Comparison of ENCODE assay signal across 14 cellular contexts in the genomic region with DNA sequence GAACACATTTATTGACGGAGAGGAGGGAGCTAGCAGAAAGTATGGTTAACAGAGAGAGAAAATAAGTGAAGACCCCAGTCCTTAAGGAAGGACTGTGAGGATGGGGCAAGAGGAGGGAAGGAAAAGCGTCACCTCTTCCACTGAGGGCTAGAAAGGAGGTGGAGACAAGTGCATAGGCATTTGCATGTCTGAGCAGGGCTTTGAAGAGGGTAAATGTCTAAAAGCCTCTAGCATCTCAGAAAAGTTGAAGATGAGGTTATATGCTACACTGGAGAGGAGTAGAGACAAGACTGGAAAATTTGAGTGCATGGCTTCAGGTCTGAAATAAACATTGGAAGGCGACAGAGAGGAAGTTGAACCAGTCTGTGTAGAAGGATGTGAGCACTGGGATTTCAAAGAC.
DNase-seq lines count a peak whose midpoint lies in the region; ATAC-seq lines count a peak whose summit lies in the region.
"Had no signal": no experiment of that assay in that cellular context is flagged by ENCODE, and none has a peak within 500 bp of the region (broad histone marks: within the 10 kb centered on the region; RNA-seq: fewer than 3 reads in every experiment).

No MANE protein-coding gene starts in this region.

- no peak overlapping the region for H3K23ac ChIP-seq in mesendoderm (ENCODE audit: low read length)

- no peak overlapping the region for H3K56ac ChIP-seq in mesendoderm (ENCODE audit: low read length)

- H3K4me1 ChIP-seq in mesendoderm (ENCODE audit: control insufficient read depth, low read depth, low read length) = no peaks in the 10 kb centered on the region
- H3K4me1 ChIP-seq: BE2C, Caco-2, HAP-1 had no signal

- H3K4me3 ChIP-seq in mesendoderm (ENCODE audit: low read length) = no peak overlapping the region
- H3K4me3 ChIP-seq: HAP-1 had no signal

- no peak overlapping the region for H3K27ac ChIP-seq in mesendoderm (ENCODE audit: low read depth, low read length)
- H3K27ac ChIP-seq: C4-2B had no signal

- no peak overlapping the region for H2BK120ac ChIP-seq in mesendoderm (ENCODE audit: low read depth, low read length)

- no peak overlapping the region for H2BK5ac ChIP-seq in mesendoderm (ENCODE audit: low read length)

- no peaks in the 10 kb centered on the region for H3K79me2 ChIP-seq in mesendoderm (ENCODE audit: control insufficient read depth, insufficient read depth, low read length)

- H3K27ac Mint-ChIP-seq in T-helper 17 cell = peak overlapping the region; percentile 69
- H3K27ac Mint-ChIP-seq in stimulated activated memory B cell treated with anti-CD40 and anti-IgM and Interleukin-4, amounts not matched to agents 10 μg/mL and 1 μg/mL and 100 μg/mL, for 72 hours = peak overlapping the region; percentile 7
- H3K27ac Mint-ChIP-seq: CD4-positive, alpha-beta T cell had no signal

- H3K4me1 Mint-ChIP-seq in T-helper 17 cell = peaks cover 11% of the 10 kb centered on the region
- peaks cover 8% of the 10 kb centered on the region for H3K4me1 Mint-ChIP-seq in stimulated activated memory B cell treated with anti-CD40 and anti-IgM and Interleukin-4, amounts not matched to agents 10 μg/mL and 1 μg/mL and 100 μg/mL, for 72 hours

- H3K27me3 Mint-ChIP-seq in T-helper 17 cell = peaks cover 4% of the 10 kb centered on the region
- H3K27me3 Mint-ChIP-seq in stimulated activated memory B cell treated with anti-CD40 and anti-IgM and Interleukin-4, amounts not matched to agents 10 μg/mL and 1 μg/mL and 100 μg/mL, for 72 hours = peaks cover 13% of the 10 kb centered on the region
- H3K27me3 Mint-ChIP-seq: CD4-positive, alpha-beta T cell had no signal

- no peaks in the 10 kb centered on the region for H3K9me3 ChIP-seq in T-helper 17 cell (ENCODE audit: control insufficient read depth, low read length, poor library complexity, severe bottlenecking)
- H3K9me3 ChIP-seq: BE2C, HAP-1 had no signal

- H3K36me3 Mint-ChIP-seq in T-helper 17 cell (ENCODE audit: low read depth) = peaks cover 2% of the 10 kb centered on the region
- H3K36me3 Mint-ChIP-seq in stimulated activated memory B cell treated with anti-CD40 and anti-IgM and Interleukin-4, amounts not matched to agents 10 μg/mL and 1 μg/mL and 100 μg/mL, for 72 hours = no peaks in the 10 kb centered on the region

- no peaks in the 10 kb centered on the region for H3K79me1 ChIP-seq in mesendoderm (ENCODE audit: low read length)

- H3K9ac ChIP-seq in mesendoderm (ENCODE audit: low read length) = no peak overlapping the region

- WGBS in mesendoderm (ENCODE audit: extremely low coverage, insufficient coverage, low lambda C conversion rate) = no CpG with 5 or more reads among the region's 3 CpGs

- peak overlapping the region; percentile 21 for H3K4me3 Mint-ChIP-seq in T-helper 17 cell
- no peak overlapping the region for H3K4me3 Mint-ChIP-seq in stimulated activated memory B cell treated with anti-CD40 and anti-IgM and Interleukin-4, amounts not matched to agents 10 μg/mL and 1 μg/mL and 100 μg/mL, for 72 hours
- H3K4me3 Mint-ChIP-seq: CD4-positive, alpha-beta T cell had no signal

- H2AK5ac ChIP-seq in mesendoderm (ENCODE audit: low read length) = no peak overlapping the region

- H2BK15ac ChIP-seq in mesendoderm (replicated peaks; ENCODE audit: low read depth) = no peak overlapping the region

- no peaks in the 10 kb centered on the region for H3K36me3 ChIP-seq in mesendoderm (ENCODE audit: control insufficient read depth, insufficient read depth, low read length)
- H3K36me3 ChIP-seq: BE2C, HAP-1 had no signal

- H3K9me3 Mint-ChIP-seq in stimulated activated memory B cell treated with anti-CD40 and anti-IgM and Interleukin-4, amounts not matched to agents 10 μg/mL and 1 μg/mL and 100 μg/mL, for 72 hours = no peaks in the 10 kb centered on the region
- H3K9me3 Mint-ChIP-seq: CD4-positive, alpha-beta T cell had no signal

- H4K5ac ChIP-seq in mesendoderm (ENCODE audit: low read length) = no peak overlapping the region

- H3K4ac ChIP-seq in mesendoderm (ENCODE audit: low read depth, low read length) = peak overlapping the region; percentile 16

- H4K8ac ChIP-seq in mesendoderm (ENCODE audit: low read depth, low read length) = no peak overlapping the region

- no peak for ATAC-seq in T-helper 17 cell
- peak; percentile 53 for ATAC-seq in stimulated activated memory B cell treated with anti-CD40 and anti-IgM and Interleukin-4, amounts not matched to agents 10 μg/mL and 1 μg/mL and 100 μg/mL, for 72 hours
- ATAC-seq in GM18907 (IDR thresholded peaks at IDR 0.05; ENCODE audit: unreplicated experiment) = no peak

- H3K27me3 ChIP-seq in mesendoderm (ENCODE audit: insufficient read depth, low read length, poor library complexity) = no peaks in the 10 kb centered on the region
- H3K27me3 ChIP-seq: BE2C had no signal

- H3K4me2 ChIP-seq in mesendoderm (ENCODE audit: low read length) = no peak overlapping the region

- DNase-seq in EH (ENCODE audit: low read depth) = peak; percentile 29
- no peak for DNase-seq in T-helper 17 cell
- DNase-seq in mesendoderm = no peak
- DNase-seq in C1 segment of cervical spinal cord (lab: John Stamatoyannopoulos, UW) = no peak
- DNase-seq in inferior parietal cortex (ENCODE audit: extremely low spot score) = no peak
- DNase-seq: ACHN; BE2C; Caco-2; CD4-positive, alpha-beta T cell; GF-D8 had no signal

- no peak overlapping the region for H3K18ac ChIP-seq in mesendoderm (ENCODE audit: low read length)
